16 cellular contexts compared by ENCODE assay signal in the genomic region with DNA sequence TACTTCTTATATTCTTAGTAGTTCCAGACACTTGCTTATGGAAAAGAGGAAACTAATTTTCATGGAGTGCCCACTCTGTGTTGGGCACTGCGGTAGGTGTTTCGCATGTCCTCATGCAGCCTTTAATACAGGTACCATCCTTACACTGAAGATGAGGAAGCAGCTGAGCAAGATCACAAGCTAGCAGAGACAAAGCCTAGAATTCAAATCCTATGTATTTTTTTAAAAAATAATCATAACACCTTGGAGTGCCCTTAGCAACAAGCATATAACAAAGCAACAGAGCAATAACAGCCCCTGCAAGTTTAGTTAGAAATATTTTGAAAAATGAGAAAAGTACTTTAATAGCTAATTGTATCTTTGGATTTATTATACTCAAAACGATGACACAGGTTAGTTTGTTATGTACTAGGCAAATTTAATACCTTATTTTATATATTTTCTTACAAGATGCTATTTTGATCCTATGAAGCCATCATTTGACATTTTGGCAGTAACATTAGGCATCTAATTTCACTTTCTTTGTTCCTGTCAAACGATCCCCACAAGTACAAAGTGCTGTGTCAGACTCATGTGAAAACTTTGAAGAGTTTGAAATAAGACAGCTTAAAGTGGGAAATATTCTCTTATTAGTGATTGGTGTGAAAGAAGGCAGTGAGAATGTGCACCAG.
"Had no signal": no experiment of that assay in that cellular context is flagged by ENCODE, and none has a peak within 500 bp of the region (broad histone marks: within the 10 kb centered on the region; RNA-seq: fewer than 3 reads in every experiment).

No MANE protein-coding gene starts in this region.

- H3K27me3 ChIP-seq: testis had no signal

- H3K9me3 ChIP-seq: lower lobe of right lung, testis had no signal

- H3K27ac Mint-ChIP-seq: activated CD8-positive, alpha-beta memory T cell treated with anti-CD3 and anti-CD28 coated beads, Interleukin-2, amount 10 ng/mL, durations not matched to agents 7 days and 5 days; activated naive CD8-positive, alpha-beta T cell treated with anti-CD3 and anti-CD28 coated beads for 36 hours; stimulated activated naive CD8-positive, alpha-beta T cell treated with anti-CD3 and anti-CD28 coated beads, Interleukin-15, Interleukin-2, amounts not matched to agents 100 ng/mL and 50 ng/mL, for 24 hours; T-helper 1 cell treated with Interleukin-12 subunit alpha and Interleukin-12 subunit beta and Interleukin-4 antibody, amounts not matched to agents 30 μg/mL and 1 μg/mL, for 36 hours had no signal

- H3K4me3 ChIP-seq: lower lobe of right lung, mucosa of descending colon, testis had no signal

- H3K27ac ChIP-seq: lower lobe of right lung, testis had no signal

- H3K4me3 Mint-ChIP-seq: activated CD8-positive, alpha-beta memory T cell treated with anti-CD3 and anti-CD28 coated beads, Interleukin-2, amount 10 ng/mL, durations not matched to agents 7 days and 5 days; activated naive CD8-positive, alpha-beta T cell treated with anti-CD3 and anti-CD28 coated beads for 36 hours; activated T-cell treated with anti-CD3 and anti-CD28 coated beads, Interleukin-2, amount 50 U/mL, for 4 hours; nephron; stimulated activated naive CD8-positive, alpha-beta T cell treated with anti-CD3 and anti-CD28 coated beads, Interleukin-15, Interleukin-2, amounts not matched to agents 100 ng/mL and 50 ng/mL, for 24 hours; T-helper 1 cell treated with Interleukin-12 subunit alpha and Interleukin-12 subunit beta and Interleukin-4 antibody, amounts not matched to agents 30 μg/mL and 1 μg/mL, for 36 hours had no signal

- DNase-seq: activated CD4-positive, alpha-beta T cell treated with anti-CD3 and anti-CD28 coated beads, Interleukin-2, amount 50 U/mL, for 48 hours; activated CD8-positive, alpha-beta memory T cell treated with anti-CD3 and anti-CD28 coated beads, Interleukin-2, amount 10 ng/mL, durations not matched to agents 7 days and 5 days; activated gamma-delta T cell treated with Interleukin-2 at 50 U/mL for 16 hours; activated naive CD8-positive, alpha-beta T cell treated with anti-CD3 and anti-CD28 coated beads for 36 hours; activated T-cell treated with anti-CD3 and anti-CD28 coated beads, Interleukin-2, amount 50 U/mL, for 4 hours; anterior cingulate cortex; cerebellar nuclear complex; dermis blood vessel endothelial cell; hippocampal formation; lower lobe of right lung; mucosa of descending colon; stimulated activated CD4-positive, alpha-beta T cell treated with anti-CD3 and anti-CD28 coated beads, Interleukin-2, amount 100 ng/mL, for 48 hours; testis had no signal

- H3K4me1 ChIP-seq: lower lobe of right lung, testis had no signal

- H3K36me3 Mint-ChIP-seq: activated CD8-positive, alpha-beta memory T cell treated with anti-CD3 and anti-CD28 coated beads, Interleukin-2, amount 10 ng/mL, durations not matched to agents 7 days and 5 days had no signal

- H3K36me3 ChIP-seq: lower lobe of right lung had no signal

- ATAC-seq: activated CD8-positive, alpha-beta memory T cell treated with anti-CD3 and anti-CD28 coated beads, Interleukin-2, amount 10 ng/mL, durations not matched to agents 7 days and 5 days; activated T-cell treated with anti-CD3 and anti-CD28 coated beads, Interleukin-2, amount 50 U/mL, for 4 hours; lower lobe of right lung; mucosa of descending colon had no signal

- H3K27me3 Mint-ChIP-seq: activated CD8-positive, alpha-beta memory T cell treated with anti-CD3 and anti-CD28 coated beads, Interleukin-2, amount 10 ng/mL, durations not matched to agents 7 days and 5 days; activated naive CD8-positive, alpha-beta T cell treated with anti-CD3 and anti-CD28 coated beads for 36 hours; stimulated activated naive CD8-positive, alpha-beta T cell treated with anti-CD3 and anti-CD28 coated beads, Interleukin-15, Interleukin-2, amounts not matched to agents 100 ng/mL and 50 ng/mL, for 24 hours had no signal

- H3K4me1 Mint-ChIP-seq: activated CD8-positive, alpha-beta memory T cell treated with anti-CD3 and anti-CD28 coated beads, Interleukin-2, amount 10 ng/mL, durations not matched to agents 7 days and 5 days; activated naive CD8-positive, alpha-beta T cell treated with anti-CD3 and anti-CD28 coated beads for 36 hours had no signal
